ENCODE assay signal across 8 cellular contexts in genomic region chr6:37820713-37821069, GRCh38. TPM values are rescaled to one million over a fixed set of nuclear protein-coding genes. Genes with fewer than 3 reads are reported as not detected.
DNase-seq lines count a peak whose midpoint lies in the region; ATAC-seq and TF ChIP-seq lines count a peak whose summit lies in the region.

No MANE protein-coding gene starts in this region.

- H3K27me3 ChIP-seq in DND-41 (ENCODE audit: insufficient read depth, low read length, poor library complexity) (no peaks in the 10 kb centered on the region), OCI-LY3 (ENCODE audit: low read depth, low read length) (no peaks in the 10 kb centered on the region), neutrophil (no peaks in the 10 kb centered on the region)

- H3K4me1 Mint-ChIP-seq in endothelial cell (ENCODE audit: unreplicated experiment), result peaks cover 47% of the 10 kb centered on the region

- H4K20me1 ChIP-seq in DND-41 (ENCODE audit: insufficient read depth, low read length) (peaks cover 25% of the 10 kb centered on the region), OCI-LY3 (ENCODE audit: insufficient read depth, low read length) (peaks cover 44% of the 10 kb centered on the region)

- H3K4me2 ChIP-seq in DND-41 (ENCODE audit: insufficient read depth, low read length) (peak overlapping the region; percentile 75), OCI-LY3 (ENCODE audit: low read length) (peak overlapping the region; percentile 84)

- H3K79me2 ChIP-seq in DND-41 (ENCODE audit: insufficient read depth, low read length) (peaks cover 66% of the 10 kb centered on the region), OCI-LY3 (ENCODE audit: low read length) (peaks cover 59% of the 10 kb centered on the region)

- peaks cover 3% of the 10 kb centered on the region for H3K36me3 Mint-ChIP-seq in endothelial cell (ENCODE audit: low read depth, unreplicated experiment)

- ATAC-seq in DND-41 (ENCODE audit: insufficient read depth, low read depth) (no peak), GM18873 (IDR thresholded peaks at IDR 0.05; ENCODE audit: low FRiP score, unreplicated experiment) (no peak), HG02571 (IDR thresholded peaks at IDR 0.05; ENCODE audit: unreplicated experiment) (no peak)

- H3K27ac ChIP-seq in DND-41 (ENCODE audit: low read length) (peak overlapping the region; percentile 79), OCI-LY3 (ENCODE audit: low read length) (no peak overlapping the region), neutrophil (peak overlapping the region; percentile 98)

- H3K4me3 ChIP-seq in DND-41 (ENCODE audit: low read depth in 1 of 2, low read length in 2 of 2), result peak overlapping the region; percentile 85 to 86; a peak in 3 of 4 replicates
- peak overlapping the region; percentile 85 for H3K4me3 ChIP-seq in OCI-LY3 (ENCODE audit: low read length)
- H3K4me3 ChIP-seq in neutrophil (ENCODE audit: low read depth in 1 of 2, low read length in 1 of 2), result peak overlapping the region; percentile 63 to 90

- no peak for DNase-seq in DND-41
- no peak for DNase-seq in endothelial cell (ENCODE audit: low spot score)
- DNase-seq in HuH-7 (ENCODE audit: low spot score), result no peak
- no peak for DNase-seq in NCI-H146 (lab: John Stamatoyannopoulos, UW)

- 0 out of 2 replicates have a peak, but pooled peaks cover 3% of the 10 kb centered on the region for H3K36me3 ChIP-seq in DND-41 (ENCODE audit: insufficient read depth, low read length)
- no peaks in the 10 kb centered on the region for H3K36me3 ChIP-seq in OCI-LY3 (replicated peaks; ENCODE audit: low read depth, low read length)
- no peaks in the 10 kb centered on the region for H3K36me3 ChIP-seq in neutrophil

- TF ChIP-seq CTCF in DND-41 (IDR thresholded peaks at IDR 0.05; ENCODE audit: borderline replicate concordance, extremely low read depth, low read length, poor library complexity, severe bottlenecking), result no peak
- no peak for TF ChIP-seq CTCF in OCI-LY3 (IDR thresholded peaks at IDR 0.05; ENCODE audit: low read depth, low read length)
- TF ChIP-seq CTCF in endothelial cell (IDR thresholded peaks at IDR 0.05; ENCODE audit: unreplicated experiment), result no peak
- no peak for TF ChIP-seq CTCF in neutrophil (IDR thresholded peaks at IDR 0.05)

- peak overlapping the region; percentile 98 for H3K4me3 Mint-ChIP-seq in endothelial cell (ENCODE audit: unreplicated experiment)

- H3K4me1 ChIP-seq in DND-41 (ENCODE audit: insufficient read depth, low read length) (peaks cover 44% of the 10 kb centered on the region), OCI-LY3 (ENCODE audit: low read length) (peaks cover 14% of the 10 kb centered on the region), neutrophil (ENCODE audit: control insufficient read depth in 1 of 2, insufficient read depth in 1 of 2, low read depth in 1 of 2, low read length in 1 of 2) (peaks cover 45 to 61% of the 10 kb centered on the region in 2 experiments)

- H3K27me3 Mint-ChIP-seq in endothelial cell (ENCODE audit: unreplicated experiment), result peaks cover 14% of the 10 kb centered on the region

- H2AFZ ChIP-seq in DND-41 (ENCODE audit: low read depth, low read length) (no peak overlapping the region), OCI-LY3 (ENCODE audit: low read depth, low read length) (no peak overlapping the region)

- H3K9me3 ChIP-seq in DND-41 (ENCODE audit: insufficient read depth, low read length, severe bottlenecking), result no peaks in the 10 kb centered on the region
- no peaks in the 10 kb centered on the region for H3K9me3 ChIP-seq in OCI-LY3 (ENCODE audit: insufficient read depth, low read length)
- no peaks in the 10 kb centered on the region for H3K9me3 ChIP-seq in neutrophil

- peak overlapping the region; percentile 76 for H3K9ac ChIP-seq in DND-41 (ENCODE audit: low read depth, low read length)
- peak overlapping the region; percentile 88 for H3K9ac ChIP-seq in OCI-LY3 (ENCODE audit: low read length)

- peak overlapping the region; percentile 97 for H3K27ac Mint-ChIP-seq in endothelial cell (ENCODE audit: unreplicated experiment)

- H3K9me3 Mint-ChIP-seq in endothelial cell (ENCODE audit: unreplicated experiment), result no peaks in the 10 kb centered on the region

RNA-seq across cellular contexts. Expression of gene ZFAND3, which starts 1.2 kb away (rescaled TPM):
- 96.3 TPM for total RNA-seq in endothelial cell (ENCODE audit: unreplicated experiment)
